ENCODE assay signal across 1 cellular context in genomic region chr2:182592691-182593393, GRCh38.
TF ChIP-seq lines count a peak whose summit lies in the region.

No MANE protein-coding gene starts in this region.

TF ChIP-seq in HepG2, 621 proteins besides CTCF, POLR2A, EP300 and RAD21 (continued from another document):
- no peak for TF ChIP-seq ARID5B (CRISPR knock-in tag; IDR thresholded peaks at IDR 0.05)
- TF ChIP-seq ATAD3A (CRISPR knock-in tag; IDR thresholded peaks at IDR 0.05) = no peak
- no peak for TF ChIP-seq ZBTB8A (CRISPR knock-in tag; IDR thresholded peaks at IDR 0.05; ENCODE audit: borderline replicate concordance, low read depth)
- no peak for TF ChIP-seq ARNTL (CRISPR knock-in tag; IDR thresholded peaks at IDR 0.05)
- no peak for TF ChIP-seq KLF6 (CRISPR knock-in tag; IDR thresholded peaks at IDR 0.05)
- no peak for TF ChIP-seq SMAD3 (CRISPR knock-in tag; IDR thresholded peaks at IDR 0.05)
- TF ChIP-seq ZNF20 (CRISPR knock-in tag; IDR thresholded peaks at IDR 0.05) = no peak
- no peak for TF ChIP-seq MXD4 (CRISPR knock-in tag; IDR thresholded peaks at IDR 0.05)
